Comparison of ENCODE assay signal across 5 cellular contexts in the genomic region with DNA sequence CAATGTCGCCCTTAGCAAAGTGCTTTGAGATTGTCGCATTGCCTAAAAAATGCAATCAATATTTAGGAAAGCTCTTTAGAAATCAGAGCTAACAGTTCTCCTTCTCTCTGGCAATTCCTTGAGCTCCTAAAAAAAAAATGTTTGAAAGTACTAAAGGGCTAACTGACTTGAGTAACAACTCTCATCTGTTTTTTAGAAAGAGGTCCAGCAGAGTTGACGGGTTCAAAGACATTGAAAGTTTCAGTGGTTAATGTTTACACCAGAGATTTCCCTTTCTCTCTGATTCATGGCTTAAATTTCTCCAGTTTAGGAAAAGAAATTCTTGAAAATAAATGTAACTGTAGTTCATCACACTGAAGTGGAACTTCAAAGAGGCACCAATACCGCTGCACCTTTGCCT. TPM values are rescaled to one million over a fixed set of nuclear protein-coding genes. Genes with fewer than 3 reads are reported as not detected.
"Had no signal": no experiment of that assay in that cellular context is flagged by ENCODE, and none has a peak within 500 bp of the region (broad histone marks: within the 10 kb centered on the region; RNA-seq: fewer than 3 reads in every experiment).

No MANE protein-coding gene starts in this region.

RNA-seq across cellular contexts. Expression of gene DAZ2, which starts 8.7 kb away (rescaled TPM):
- total RNA-seq: HepG2, HT-29, HT1080, IMR-90, K562 had no signal

RNA-seq across cellular contexts. Expression of gene DAZ1, which starts 11.9 kb away (rescaled TPM):
- total RNA-seq: HepG2, HT-29, HT1080, IMR-90, K562 had no signal
